ENCODE assay signal across 8 cellular contexts in genomic region chr3:72665701-72666443, GRCh38.
A peak's percentile ranks its signal among the peaks of the same experiment; 100 is the strongest.
DNase-seq lines count a peak whose midpoint lies in the region; ATAC-seq, FAIRE-seq and TF ChIP-seq lines count a peak whose summit lies in the region.

No MANE protein-coding gene starts in this region.

- H3K4me1 ChIP-seq in astrocyte (ENCODE audit: insufficient read depth, low read length) = peaks cover under 1% of the 10 kb centered on the region

- H3K27me3 ChIP-seq in astrocyte (ENCODE audit: insufficient read depth, low read length) = peaks cover 9% of the 10 kb centered on the region

- intact Hi-C loops in natural killer cell (cut with micrococcal nuclease) (no loop called here), posterior cingulate gyrus (cut with DNase I) (no loop called here)

- H3K27me3 Mint-ChIP-seq in natural killer cell (ENCODE audit: low read depth in 2 of 2) (no peaks in the 10 kb centered on the region), astrocyte (ENCODE audit: low read depth, unreplicated experiment) (peaks cover 17% of the 10 kb centered on the region)
- peaks cover 0 to 2% of the 10 kb centered on the region in 2 donors for H3K27me3 Mint-ChIP-seq in natural killer cell treated with Interleukin-12 subunit alpha and Interleukin-12 subunit beta and Interleukin-15 and Interleukin-18, amount 100 ng/mL, for 72 hours

- H3K9me3 Mint-ChIP-seq in natural killer cell = no peaks in the 10 kb centered on the region
- no peaks in the 10 kb centered on the region for H3K9me3 Mint-ChIP-seq in natural killer cell treated with Interleukin-12 subunit alpha and Interleukin-12 subunit beta and Interleukin-15 and Interleukin-18, amount 100 ng/mL, for 72 hours
- peaks cover 5% of the 10 kb centered on the region for H3K9me3 Mint-ChIP-seq in astrocyte (ENCODE audit: unreplicated experiment)

- DNase-seq in natural killer cell (peak; percentile 17), T-helper 1 cell (peak in 4 of 5 donors; percentile 20 to 56 (median 30)), astrocyte (ENCODE audit: low read depth) (no peak), left lobe of liver (ENCODE audit: low spot score) (peak; percentile 63), posterior cingulate gyrus (no peak)
- DNase-seq in natural killer cell treated with Interleukin-12 subunit alpha and Interleukin-12 subunit beta and Interleukin-15 and Interleukin-18, amount 100 ng/mL, for 72 hours (ENCODE audit: low spot score) = no peak
- DNase-seq in stimulated activated CD8-positive, alpha-beta memory T cell treated with anti-CD3 and anti-CD28 coated beads, Interleukin-7, amount 100 ng/mL, for 24 hours (ENCODE audit: low read depth) = peak; percentile 35

- no peaks in the 10 kb centered on the region for H3K79me2 ChIP-seq in astrocyte (ENCODE audit: insufficient read depth, low read length)

- H3K4me3 Mint-ChIP-seq in natural killer cell = no peak overlapping the region
- H3K4me3 Mint-ChIP-seq in natural killer cell treated with Interleukin-12 subunit alpha and Interleukin-12 subunit beta and Interleukin-15 and Interleukin-18, amount 100 ng/mL, for 72 hours = no peak overlapping the region
- H3K4me3 Mint-ChIP-seq in astrocyte (ENCODE audit: unreplicated experiment) = no peak overlapping the region

- H3K36me3 Mint-ChIP-seq in natural killer cell = no peaks in the 10 kb centered on the region
- H3K36me3 Mint-ChIP-seq in natural killer cell treated with Interleukin-12 subunit alpha and Interleukin-12 subunit beta and Interleukin-15 and Interleukin-18, amount 100 ng/mL, for 72 hours = no peaks in the 10 kb centered on the region
- H3K36me3 Mint-ChIP-seq in astrocyte (ENCODE audit: low read depth, unreplicated experiment) = no peaks in the 10 kb centered on the region

- no peak overlapping the region for H2AFZ ChIP-seq in astrocyte (ENCODE audit: low read depth, low read length)

- no peaks in the 10 kb centered on the region for H3K36me3 ChIP-seq in astrocyte (ENCODE audit: insufficient read depth, low read length)

- no peaks in the 10 kb centered on the region for H3K9me3 ChIP-seq in astrocyte (ENCODE audit: insufficient read depth, low read depth, low read length)

- H3K9ac ChIP-seq in astrocyte (ENCODE audit: low read length) = no peak overlapping the region

- peak in 2 of 3 donors; percentile 41 to 44 for ATAC-seq in natural killer cell
- ATAC-seq in natural killer cell treated with Interleukin-12 subunit alpha and Interleukin-12 subunit beta and Interleukin-15 and Interleukin-18, amount 100 ng/mL, for 72 hours = no peak
- ATAC-seq in left lobe of liver = peak; percentile 93
- ATAC-seq in HG02981 (IDR thresholded peaks at IDR 0.05; ENCODE audit: unreplicated experiment) = no peak

- H3K27ac ChIP-seq in astrocyte (ENCODE audit: low read depth, low read length) = no peak overlapping the region

- no peaks in the 10 kb centered on the region for H4K20me1 ChIP-seq in astrocyte (ENCODE audit: insufficient read depth, low read length)

- H3K4me2 ChIP-seq in astrocyte (ENCODE audit: low read length) = no peak overlapping the region

- FAIRE-seq in astrocyte (lab: Jason Lieb, UNC) = no peak

- no peak overlapping the region for H3K4me3 ChIP-seq in astrocyte (ENCODE audit: insufficient read depth, low read depth, low read length)

- no peak overlapping the region for H3K27ac Mint-ChIP-seq in natural killer cell
- no peak overlapping the region for H3K27ac Mint-ChIP-seq in natural killer cell treated with Interleukin-12 subunit alpha and Interleukin-12 subunit beta and Interleukin-15 and Interleukin-18, amount 100 ng/mL, for 72 hours
- no peak overlapping the region for H3K27ac Mint-ChIP-seq in astrocyte (ENCODE audit: unreplicated experiment)

- H3K4me1 Mint-ChIP-seq in natural killer cell = no peaks in the 10 kb centered on the region
- H3K4me1 Mint-ChIP-seq in natural killer cell treated with Interleukin-12 subunit alpha and Interleukin-12 subunit beta and Interleukin-15 and Interleukin-18, amount 100 ng/mL, for 72 hours (ENCODE audit: low read depth in 2 of 2) = no peaks in the 10 kb centered on the region
- no peaks in the 10 kb centered on the region for H3K4me1 Mint-ChIP-seq in astrocyte (ENCODE audit: low read depth, unreplicated experiment)

- TF ChIP-seq CTCF in natural killer cell (IDR thresholded peaks at IDR 0.05) = peak; percentile 49
- peak; percentile 40 for TF ChIP-seq CTCF in astrocyte (IDR thresholded peaks at IDR 0.05; ENCODE audit: insufficient read depth, low read depth, low read length)

Comparison
In these comparisons a context has a peak if more than half of its experiments do, and no peak if none do; other contexts are left out.
1. ATAC-seq: peak in natural killer cell (2 of 3) and left lobe of liver (single experiment); none in natural killer cell treated with Interleukin-12 subunit alpha and Interleukin-12 subunit beta and Interleukin-15 and Interleukin-18, amount 100 ng/mL, for 72 hours (0 of 2) and HG02981 (single experiment).
2. DNase-seq: peak in natural killer cell (single experiment), T-helper 1 cell (4 of 5), left lobe of liver (single experiment) and stimulated activated CD8-positive, alpha-beta memory T cell treated with anti-CD3 and anti-CD28 coated beads, Interleukin-7, amount 100 ng/mL, for 24 hours (single experiment); none in natural killer cell treated with Interleukin-12 subunit alpha and Interleukin-12 subunit beta and Interleukin-15 and Interleukin-18, amount 100 ng/mL, for 72 hours (single experiment), astrocyte (single experiment) and posterior cingulate gyrus (0 of 10).